ENCODE assay signal across 21 cellular contexts in genomic region chr16:78689536-78689935, GRCh38.
"Had no signal": no experiment of that assay in that cellular context is flagged by ENCODE, and none has a peak within 500 bp of the region (broad histone marks: within the 10 kb centered on the region; RNA-seq: fewer than 3 reads in every experiment).

No MANE protein-coding gene starts in this region.

- H3K9me3 ChIP-seq: ascending aorta, body of pancreas, Peyer's patch had no signal

- DNase-seq: activated CD4-positive, alpha-beta T cell treated with anti-CD3 and anti-CD28 coated beads for 4 hours; activated CD8-positive, alpha-beta memory T cell treated with anti-CD3 and anti-CD28 coated beads, Interleukin-2, amount 50 U/mL, for 48 hours; activated CD8-positive, alpha-beta T cell treated with anti-CD3 and anti-CD28 coated beads for 36 hours; activated T-cell treated with anti-CD3 and anti-CD28 coated beads, Interleukin-2, amount 50 U/mL, for 1 hour; amniotic stem cell; body of pancreas; Karpas-422; NCI-H1105 treated with DMSO at 0.1 percent for 48 hours; NCI-H1436 treated with DMSO at 0.1 percent for 48 hours; NCI-H187; NCI-H2081; NCI-H510A treated with DMSO at 0.1 percent for 48 hours; NCI-H69; NK-92 treated with Interleukin-12 subunit alpha and Interleukin-12 subunit beta, amount 100 ng/mL, for 24 hours; Peyer's patch; Right ventricle myocardium superior had no signal

- H3K36me3 ChIP-seq: ascending aorta, cardiac muscle cell, Peyer's patch had no signal

- FAIRE-seq: K562 had no signal

- ATAC-seq: activated CD4-positive, CD25-positive, alpha-beta regulatory T cell treated with anti-CD3 and anti-CD28 coated beads, Interleukin-2, amount 50 U/mL, for 24 hours; activated CD8-positive, alpha-beta T cell treated with anti-CD3 and anti-CD28 coated beads for 36 hours; body of pancreas; K562 had no signal

- H3K27me3 ChIP-seq: ascending aorta, body of pancreas, cardiac muscle cell, Peyer's patch had no signal

- H3K4me1 ChIP-seq: body of pancreas, Peyer's patch had no signal

- H3K27ac ChIP-seq: ascending aorta, body of pancreas, cardiac muscle cell, Peyer's patch, RWPE1 had no signal

- H3K4me3 ChIP-seq: ascending aorta, body of pancreas, cardiac muscle cell, K562, Peyer's patch had no signal
